In genomic region chr1:31243451-31244286, GRCh38 we compare ENCODE assay signal across 18 cellular contexts. TPM values are rescaled to one million over a fixed set of nuclear protein-coding genes. Genes with fewer than 3 reads are reported as not detected.
DNase-seq lines count a peak whose midpoint lies in the region; ATAC-seq and TF ChIP-seq lines count a peak whose summit lies in the region.
"Had no signal": no experiment of that assay in that cellular context is flagged by ENCODE, and none has a peak within 500 bp of the region (broad histone marks: within the 10 kb centered on the region; RNA-seq: fewer than 3 reads in every experiment).

No MANE protein-coding gene starts in this region.

- H3K4me3 ChIP-seq in fibroblast of mammary gland (ENCODE audit: control insufficient read depth, low read depth, low read length) (no peak overlapping the region), psoas muscle (no peak overlapping the region)

- intact Hi-C loops in psoas muscle (cut with DNase I) = no loop called here

- H3K27me3 ChIP-seq in psoas muscle (ENCODE audit: insufficient read depth in 3 of 3, low read length in 2 of 3) = peaks cover 0 to 2% (median 0%) of the 10 kb centered on the region in 3 donors

- no peaks in the 10 kb centered on the region for H3K9me3 ChIP-seq in psoas muscle

- H3K36me3 ChIP-seq in psoas muscle (ENCODE audit: insufficient read depth in 1 of 2, low read depth in 1 of 2) = no peaks in the 10 kb centered on the region

- peak in 3 of 4 donors; percentile 17 to 64 (median 53) for ATAC-seq in psoas muscle

- H3K4me1 ChIP-seq in psoas muscle = peaks cover 12% of the 10 kb centered on the region

- TF ChIP-seq CTCF in fibroblast of mammary gland (conservative IDR thresholded peaks at IDR 0.05; ENCODE audit: control insufficient read depth, insufficient read depth, low read depth, low read length) (no peak), psoas muscle (IDR thresholded peaks at IDR 0.05) (no peak)

- peak; percentile 80 for DNase-seq in DMS 273 (lab: John Stamatoyannopoulos, UW; ENCODE audit: unreplicated experiment)
- DNase-seq in DMS 273 treated with DMSO at 0.1 percent for 48 hours (lab: John Stamatoyannopoulos, UW) = no peak
- DNase-seq in NCI-H345 (lab: John Stamatoyannopoulos, UW) = peak; percentile 31
- peak; percentile 78 for DNase-seq in fibroblast of mammary gland (ENCODE audit: low read depth)
- DNase-seq in psoas muscle = no peak
- no peak for DNase-seq in stimulated activated CD4-positive, alpha-beta T cell treated with anti-CD3 and anti-CD28 coated beads, Interleukin-1b, Interleukin-23, amount 100 ng/mL, for 48 hours
- no peak for DNase-seq in NK-92 (lab: John Stamatoyannopoulos, UW; ENCODE audit: unreplicated experiment)
- DNase-seq in activated CD8-positive, alpha-beta memory T cell treated with anti-CD3 and anti-CD28 coated beads, Interleukin-2, amount 50 U/mL, for 4 hours = no peak
- DNase-seq: activated CD4-positive, CD25-positive, alpha-beta regulatory T cell; activated naive CD4-positive, alpha-beta T cell treated with anti-CD3 and anti-CD28 coated beads for 36 hours; CD4-positive, CD25-positive, alpha-beta regulatory T cell; NCI-H2107; stimulated activated CD8-positive, alpha-beta memory T cell treated with anti-CD3 and anti-CD28 coated beads, Interleukin-4, amount 100 ng/mL, for 48 hours; trophoblast cell had no signal

- H3K27ac ChIP-seq in psoas muscle = peak overlapping the region; percentile 19
- H3K27ac ChIP-seq: 22Rv1, HL-60 had no signal

- 40 to 52% (median 40%) methylated on average over 11 of the region's 11 CpGs for WGBS in psoas muscle, 3 donors

RNA-seq across cellular contexts. Expression of gene NKAIN1, which starts 4.0 kb away (rescaled TPM):
- total RNA-seq in psoas muscle = 10 to 100 TPM in 1 of 4 donors, 1 to 10 TPM in 3; 3.7 to 11.9 (median 6.3) TPM
- 1 to 10 TPM; 3.3 to 7.0 (median 3.4) TPM for polyA plus RNA-seq in psoas muscle
- total RNA-seq: activated naive CD4-positive, alpha-beta T cell treated with anti-CD3 and anti-CD28 coated beads for 36 hours; bronchial epithelial cell; CD4-positive, CD25-positive, alpha-beta regulatory T cell; glomerular endothelial cell had no signal
- polyA plus RNA-seq: CD4-positive, CD25-positive, alpha-beta regulatory T cell had no signal

RNA-seq across cellular contexts. Expression of gene SNRNP40, which starts 52.9 kb away (rescaled TPM):
- total RNA-seq in psoas muscle = 10 to 100 TPM; 17.6 to 22.7 (median 20.2) TPM
- polyA plus RNA-seq in psoas muscle = 10 to 100 TPM; 13.5 to 19.8 (median 19.4) TPM

RNA-seq across cellular contexts. Expression of gene ZCCHC17, which starts 53.2 kb away (rescaled TPM):
- total RNA-seq in psoas muscle = 10 to 100 TPM in 3 of 4 donors, 1 to 10 TPM in 1; 9.6 to 16.4 (median 15.1) TPM
- polyA plus RNA-seq in psoas muscle = 10 to 100 TPM; 20.1 to 48.8 (median 31.2) TPM

Comparison
In these comparisons a context has a peak if more than half of its experiments do, and no peak if none do; other contexts are left out.
1. DNase-seq: peak in DMS 273 (single experiment), NCI-H345 (single experiment) and fibroblast of mammary gland (single experiment); none in DMS 273 treated with DMSO at 0.1 percent for 48 hours (single experiment), psoas muscle (0 of 2), stimulated activated CD4-positive, alpha-beta T cell treated with anti-CD3 and anti-CD28 coated beads, Interleukin-1b, Interleukin-23, amount 100 ng/mL, for 48 hours (single experiment), NK-92 (single experiment) and activated CD8-positive, alpha-beta memory T cell treated with anti-CD3 and anti-CD28 coated beads, Interleukin-2, amount 50 U/mL, for 4 hours (single experiment).